10 cellular contexts compared by ENCODE assay signal in genomic region chr20:3995067-3995748, GRCh38. TPM values are rescaled to one million over a fixed set of nuclear protein-coding genes. Genes with fewer than 3 reads are reported as not detected.
DNase-seq lines count a peak whose midpoint lies in the region; ATAC-seq and TF ChIP-seq lines count a peak whose summit lies in the region.
"Had no signal": no experiment of that assay in that cellular context is flagged by ENCODE, and none has a peak within 500 bp of the region (broad histone marks: within the 10 kb centered on the region; RNA-seq: fewer than 3 reads in every experiment).

No MANE protein-coding gene starts in this region.

- H2AFZ ChIP-seq in DND-41 (ENCODE audit: low read depth, low read length): no peak overlapping the region

- H3K27ac ChIP-seq in DND-41 (ENCODE audit: low read length): no peak overlapping the region

- peak overlapping the region; percentile 30 for H3K4me3 Mint-ChIP-seq in activated CD4-positive, alpha-beta memory T cell treated with anti-CD3 and anti-CD28 coated beads, Interleukin-2, amount 10 ng/mL, durations not matched to agents 7 days and 5 days
- H3K4me3 Mint-ChIP-seq in progenitor cell of endocrine pancreas (ENCODE audit: low read depth): no peak overlapping the region
- H3K4me3 Mint-ChIP-seq: neural crest cell had no signal

- H4K20me1 ChIP-seq in DND-41 (ENCODE audit: insufficient read depth, low read length): peaks cover 12% of the 10 kb centered on the region

- no peak overlapping the region for H3K9ac ChIP-seq in DND-41 (ENCODE audit: low read depth, low read length)

- peak; percentile 70 for ATAC-seq in DND-41 (ENCODE audit: insufficient read depth, low read depth)
- ATAC-seq in HG03196 (IDR thresholded peaks at IDR 0.05; ENCODE audit: unreplicated experiment): peak; percentile 65

- peaks cover 54% of the 10 kb centered on the region for H3K4me1 Mint-ChIP-seq in activated CD4-positive, alpha-beta memory T cell treated with anti-CD3 and anti-CD28 coated beads, Interleukin-2, amount 10 ng/mL, durations not matched to agents 7 days and 5 days
- H3K4me1 Mint-ChIP-seq in progenitor cell of endocrine pancreas (ENCODE audit: low read depth): no peaks in the 10 kb centered on the region

- peaks cover 37% of the 10 kb centered on the region for H3K4me1 ChIP-seq in DND-41 (ENCODE audit: insufficient read depth, low read length)

- no peak overlapping the region for H3K4me2 ChIP-seq in DND-41 (ENCODE audit: insufficient read depth, low read length)

- no peak for DNase-seq in DND-41
- DNase-seq in activated CD4-positive, alpha-beta memory T cell treated with anti-CD3 and anti-CD28 coated beads, Interleukin-2, amount 10 ng/mL, durations not matched to agents 7 days and 5 days: peak; percentile 51
- peak; percentile 27 for DNase-seq in kidney glomerular epithelial cell (lab: John Stamatoyannopoulos, UW)
- no peak for DNase-seq in UCSD-AML1 (lab: John Stamatoyannopoulos, UW; ENCODE audit: unreplicated experiment)
- DNase-seq in stimulated activated CD4-positive, alpha-beta T cell treated with anti-CD3 and anti-CD28 coated beads, Interleukin-4, amount 100 ng/mL, for 1 hour: no peak
- no peak for DNase-seq in progenitor cell of endocrine pancreas (ENCODE audit: low spot score, unreplicated experiment)
- no peak for DNase-seq in NCI-H1930 (lab: John Stamatoyannopoulos, UW)

- H3K36me3 Mint-ChIP-seq in activated CD4-positive, alpha-beta memory T cell treated with anti-CD3 and anti-CD28 coated beads, Interleukin-2, amount 10 ng/mL, durations not matched to agents 7 days and 5 days (ENCODE audit: low read depth): peaks cover 8% of the 10 kb centered on the region
- H3K36me3 Mint-ChIP-seq in progenitor cell of endocrine pancreas (ENCODE audit: insufficient read depth): no peaks in the 10 kb centered on the region

- no peaks in the 10 kb centered on the region for H3K9me3 Mint-ChIP-seq in activated CD4-positive, alpha-beta memory T cell treated with anti-CD3 and anti-CD28 coated beads, Interleukin-2, amount 10 ng/mL, durations not matched to agents 7 days and 5 days
- no peaks in the 10 kb centered on the region for H3K9me3 Mint-ChIP-seq in progenitor cell of endocrine pancreas (ENCODE audit: low read depth)
- H3K9me3 Mint-ChIP-seq: neural crest cell had no signal

- TF ChIP-seq CTCF in DND-41 (IDR thresholded peaks at IDR 0.05; ENCODE audit: borderline replicate concordance, extremely low read depth, low read length, poor library complexity, severe bottlenecking) (no peak), progenitor cell of endocrine pancreas (IDR thresholded peaks at IDR 0.05; ENCODE audit: unreplicated experiment) (no peak)

- CTCF ChIA-PET in activated CD4-positive, alpha-beta memory T cell treated with anti-CD3 and anti-CD28 coated beads, Interleukin-2, amount 10 ng/mL, durations not matched to agents 7 days and 5 days (lab: Charles Lee): interaction anchor here (1.0 kb wide), 1 partner anchor 91 kb away, joined by 3 read pairs; no protein-coding TSS in a partner anchor

- H3K79me2 ChIP-seq in DND-41 (ENCODE audit: insufficient read depth, low read length): peaks cover 97% of the 10 kb centered on the region

- no peaks in the 10 kb centered on the region for H3K9me3 ChIP-seq in DND-41 (ENCODE audit: insufficient read depth, low read length, severe bottlenecking)
- H3K9me3 ChIP-seq: thoracic aorta had no signal

- no peaks in the 10 kb centered on the region for H3K27me3 Mint-ChIP-seq in activated CD4-positive, alpha-beta memory T cell treated with anti-CD3 and anti-CD28 coated beads, Interleukin-2, amount 10 ng/mL, durations not matched to agents 7 days and 5 days
- no peaks in the 10 kb centered on the region for H3K27me3 Mint-ChIP-seq in progenitor cell of endocrine pancreas

- H3K27ac Mint-ChIP-seq in activated CD4-positive, alpha-beta memory T cell treated with anti-CD3 and anti-CD28 coated beads, Interleukin-2, amount 10 ng/mL, durations not matched to agents 7 days and 5 days: peak overlapping the region; percentile 80
- no peak overlapping the region for H3K27ac Mint-ChIP-seq in progenitor cell of endocrine pancreas

- H3K27me3 ChIP-seq in DND-41 (ENCODE audit: insufficient read depth, low read length, poor library complexity): no peaks in the 10 kb centered on the region

- no peak overlapping the region for H3K4me3 ChIP-seq in DND-41 (ENCODE audit: low read depth in 1 of 2, low read length in 2 of 2)
- H3K4me3 ChIP-seq: thoracic aorta had no signal

- peaks cover 24% of the 10 kb centered on the region for H3K36me3 ChIP-seq in DND-41 (ENCODE audit: insufficient read depth, low read length)

- POLR2A ChIA-PET in activated CD4-positive, alpha-beta memory T cell treated with anti-CD3 and anti-CD28 coated beads, Interleukin-2, amount 10 ng/mL, durations not matched to agents 7 days and 5 days (lab: Charles Lee): interaction anchor here (1.1 kb wide), 1 partner anchor 12 kb away, joined by 3 read pairs; no protein-coding TSS in a partner anchor

RNA-seq across cellular contexts. Expression of gene RNF24, which starts 20.1 kb away (rescaled TPM):
- total RNA-seq in activated CD4-positive, alpha-beta memory T cell treated with anti-CD3 and anti-CD28 coated beads, Interleukin-2, amount 10 ng/mL, durations not matched to agents 7 days and 5 days: 10 to 100 TPM; 15.9 to 18.8 TPM
- total RNA-seq in progenitor cell of endocrine pancreas: 22.3 and 23.6 TPM in 2 replicates

Comparison
In these comparisons a context has a peak if more than half of its experiments do, and no peak if none do; other contexts are left out.
1. DNase-seq: peak in activated CD4-positive, alpha-beta memory T cell treated with anti-CD3 and anti-CD28 coated beads, Interleukin-2, amount 10 ng/mL, durations not matched to agents 7 days and 5 days (single experiment) and kidney glomerular epithelial cell (single experiment); none in DND-41 (single experiment), UCSD-AML1 (single experiment), stimulated activated CD4-positive, alpha-beta T cell treated with anti-CD3 and anti-CD28 coated beads, Interleukin-4, amount 100 ng/mL, for 1 hour (single experiment), progenitor cell of endocrine pancreas (single experiment) and NCI-H1930 (0 of 2).